Comparison of ENCODE assay signal across 25 cellular contexts in the genomic region with DNA sequence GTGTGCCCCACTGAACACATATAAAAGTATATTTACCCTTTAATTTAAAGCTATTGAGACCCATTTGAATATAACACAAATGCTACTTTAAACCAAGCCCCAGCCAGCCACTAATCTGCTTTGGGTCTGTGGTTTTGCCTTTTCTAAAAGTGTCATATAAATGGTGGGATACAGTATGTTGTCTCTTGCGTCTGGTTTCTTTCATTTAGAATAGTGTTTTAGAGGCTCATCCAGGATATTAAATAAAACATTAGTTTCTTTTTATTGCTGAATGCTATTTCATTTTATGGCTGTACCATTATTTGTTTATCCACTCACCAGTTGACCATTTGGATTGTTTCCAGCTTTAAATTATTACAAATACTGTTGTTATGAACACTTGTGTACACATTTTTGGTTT.
DNase-seq lines count a peak whose midpoint lies in the region; ATAC-seq and TF ChIP-seq lines count a peak whose summit lies in the region.
"Had no signal": no experiment of that assay in that cellular context is flagged by ENCODE, and none has a peak within 500 bp of the region (broad histone marks: within the 10 kb centered on the region; RNA-seq: fewer than 3 reads in every experiment).

No MANE protein-coding gene starts in this region.

- H3K27ac ChIP-seq in ascending aorta (peak overlapping the region; percentile 83 to 90), gastroesophageal sphincter (peak overlapping the region; percentile 74 to 87 (median 82)), smooth muscle cell (ENCODE audit: low read depth) (no peak overlapping the region), transverse colon (peak overlapping the region; percentile 72 to 86 (median 80))
- H3K27ac ChIP-seq: A549, PC-9, SJSA1 had no signal

- DNase-seq in ascending aorta (ENCODE audit: low spot score in 2 of 2), result no peak
- no peak for DNase-seq in smooth muscle cell (lab: John Stamatoyannopoulos, UW; ENCODE audit: unreplicated experiment)
- no peak for DNase-seq in transverse colon
- DNase-seq in activated CD4-positive, alpha-beta T cell treated with anti-CD3 and anti-CD28 coated beads, Interleukin-2, amount 50 U/mL, for 1 hour, result no peak
- no peak for DNase-seq in NCI-H2171 treated with DMSO at 0.1 percent for 48 hours (lab: John Stamatoyannopoulos, UW)
- DNase-seq in NK-92 (lab: John Stamatoyannopoulos, UW; ENCODE audit: unreplicated experiment), result no peak
- DNase-seq: C1 segment of cervical spinal cord; CD4-positive, alpha-beta memory T cell; COR-L47; DMS53; Kasumi-1; NCI-H1092 treated with DMSO at 0.1 percent for 48 hours; NCI-H1436 treated with DMSO at 0.1 percent for 48 hours; NCI-H187 treated with DMSO at 0.1 percent for 48 hours; NCI-H2107; NCI-H446; NCI-H524 treated with DMSO at 0.1 percent for 48 hours; NCI-H774; NK-92 treated with Interleukin-12 subunit alpha and Interleukin-12 subunit beta, amount 100 ng/mL, for 24 hours; PC-9 had no signal

- in situ Hi-C loops in transverse colon (cut with MboI; ENCODE audit: low pct_ligation_motif_present in 1 of 4, low pct_unique_long_range_greater_than_20kb in 1 of 4, low sequenced_read_pairs in 3 of 4), result no loop called here

- TF ChIP-seq CTCF in ascending aorta (IDR thresholded peaks at IDR 0.05), result no peak
- no peak for TF ChIP-seq CTCF in gastroesophageal sphincter (IDR thresholded peaks at IDR 0.05)
- TF ChIP-seq CTCF in smooth muscle cell (IDR thresholded peaks at IDR 0.05; ENCODE audit: borderline replicate concordance, insufficient read depth, poor library complexity, severe bottlenecking), result no peak
- TF ChIP-seq CTCF in transverse colon (IDR thresholded peaks at IDR 0.05), result no peak

- H3K4me2 ChIP-seq in smooth muscle cell, result no peak overlapping the region
- H3K4me2 ChIP-seq: A549, PC-9 had no signal

- WGBS in gastroesophageal sphincter (ENCODE audit: low coverage in 1 of 2), 2 donors, result 71 to 89% methylated on average over 1 of the region's 1 CpG
- WGBS in smooth muscle cell (ENCODE audit: low lambda C conversion rate), result 77% methylated on average over 1 of the region's 1 CpG
- WGBS in transverse colon (ENCODE audit: low coverage in 1 of 2), 2 donors, result 82 to 90% methylated on average over 1 of the region's 1 CpG

- H3K79me2 ChIP-seq in smooth muscle cell (ENCODE audit: low read depth), result no peaks in the 10 kb centered on the region

- H2AFZ ChIP-seq in smooth muscle cell (ENCODE audit: low read depth), result peak overlapping the region; percentile 83
- H2AFZ ChIP-seq: PC-9 had no signal

- no peaks in the 10 kb centered on the region for H3F3A ChIP-seq in smooth muscle cell (ENCODE audit: low read depth)

- TF ChIP-seq POLR2A in gastroesophageal sphincter (IDR thresholded peaks at IDR 0.05) (no peak), transverse colon (IDR thresholded peaks at IDR 0.05) (no peak)

- no peak overlapping the region for H3K4me3 ChIP-seq in ascending aorta
- H3K4me3 ChIP-seq in gastroesophageal sphincter, result no peak overlapping the region
- H3K4me3 ChIP-seq in smooth muscle cell, result no peak overlapping the region
- H3K4me3 ChIP-seq in transverse colon, result no peak overlapping the region
- H3K4me3 ChIP-seq: A549, K562, PC-9, SJSA1 had no signal

- no peak for ATAC-seq in gastroesophageal sphincter
- ATAC-seq: A549, K562, Right ventricle myocardium inferior had no signal

- H3K9ac ChIP-seq in smooth muscle cell (ENCODE audit: low read depth), result no peak overlapping the region

- TF ChIP-seq EP300 in gastroesophageal sphincter (IDR thresholded peaks at IDR 0.05) (no peak), transverse colon (IDR thresholded peaks at IDR 0.05; ENCODE audit: low read depth) (no peak)

- intact Hi-C loops in ascending aorta (cut with DNase I) (loop anchor here (5.0 to 10.0 kb wide), 4 partner anchors 34 to 462 kb away; no protein-coding TSS in a partner anchor), transverse colon (cut with DNase I; ENCODE audit: low total_unique reads) (no loop called here)

- H3K27me3 ChIP-seq in ascending aorta (no peaks in the 10 kb centered on the region), gastroesophageal sphincter (no peaks in the 10 kb centered on the region), smooth muscle cell (ENCODE audit: low read depth) (no peaks in the 10 kb centered on the region), transverse colon (no peaks in the 10 kb centered on the region)
- H3K27me3 ChIP-seq: SJSA1 had no signal

- H3K4me1 ChIP-seq in ascending aorta (peaks cover 9 to 21% of the 10 kb centered on the region in 2 donors), gastroesophageal sphincter (peaks cover 12 to 38% (median 17%) of the 10 kb centered on the region in 3 donors), smooth muscle cell (ENCODE audit: low read depth) (no peaks in the 10 kb centered on the region), transverse colon (peaks cover 5 to 14% (median 13%) of the 10 kb centered on the region in 4 donors)
- H3K4me1 ChIP-seq: A549, SJSA1 had no signal

- H3K9me3 ChIP-seq in ascending aorta, result no peaks in the 10 kb centered on the region
- peaks cover 0 to 10% (median 0%) of the 10 kb centered on the region in 3 donors for H3K9me3 ChIP-seq in gastroesophageal sphincter
- peaks cover 4% of the 10 kb centered on the region for H3K9me3 ChIP-seq in smooth muscle cell (replicated peaks; ENCODE audit: low read depth)
- H3K9me3 ChIP-seq in transverse colon, result no peaks in the 10 kb centered on the region
- H3K9me3 ChIP-seq: A549, SJSA1 had no signal

- H4K20me1 ChIP-seq in smooth muscle cell (ENCODE audit: low read depth), result no peaks in the 10 kb centered on the region

- H3K36me3 ChIP-seq in ascending aorta, result no peaks in the 10 kb centered on the region
- H3K36me3 ChIP-seq in gastroesophageal sphincter, result no peaks in the 10 kb centered on the region
- H3K36me3 ChIP-seq in smooth muscle cell (ENCODE audit: low read depth), result no peaks in the 10 kb centered on the region
- no peaks in the 10 kb centered on the region for H3K36me3 ChIP-seq in transverse colon
- H3K36me3 ChIP-seq: SJSA1 had no signal
